In genomic region chr2:33034784-33035183, GRCh38 we compare ENCODE assay signal across 9 cellular contexts.
DNase-seq lines count a peak whose midpoint lies in the region; FAIRE-seq and TF ChIP-seq lines count a peak whose summit lies in the region.
"Had no signal": no experiment of that assay in that cellular context is flagged by ENCODE, and none has a peak within 500 bp of the region (broad histone marks: within the 10 kb centered on the region; RNA-seq: fewer than 3 reads in every experiment).

No MANE protein-coding gene starts in this region.

- H3K9ac ChIP-seq in SK-N-SH (no peak overlapping the region), skeletal muscle satellite cell (ENCODE audit: low read depth, low read length) (peak overlapping the region; percentile 17)

- WGBS in SK-N-SH (ENCODE audit: low lambda C conversion rate): 81% methylated on average over 8 of the region's 8 CpGs

- TF ChIP-seq EP300 in SK-N-SH (IDR thresholded peaks at IDR 0.05; ENCODE audit: borderline replicate concordance in 1 of 2, low read depth in 1 of 2, low read length in 1 of 2): no peak

- POLR2A ChIA-PET in SK-N-SH (lab: Yijun Ruan, JAX): no interaction called here

- H3K4me1 ChIP-seq in SK-N-SH (ENCODE audit: control insufficient read depth in 1 of 2, insufficient read depth in 2 of 2, low read depth in 1 of 2, low read length in 1 of 2): peaks cover 0 to 4% of the 10 kb centered on the region in 2 experiments; a peak in 3 of 4 replicates
- H3K4me1 ChIP-seq in skeletal muscle satellite cell (ENCODE audit: control insufficient read depth, insufficient read depth, low read length): peaks cover 10% of the 10 kb centered on the region

- no peak overlapping the region for H2AFZ ChIP-seq in SK-N-SH (ENCODE audit: low read depth)

- peaks cover 5% of the 10 kb centered on the region; the same call in 1 of the 2 replicates for H3K79me2 ChIP-seq in SK-N-SH (ENCODE audit: insufficient read depth)

- H3K9me3 ChIP-seq in SK-N-SH (no peaks in the 10 kb centered on the region), skeletal muscle satellite cell (replicated peaks; ENCODE audit: low read length) (no peaks in the 10 kb centered on the region)

- H3F3A ChIP-seq in SK-N-SH (replicated peaks; ENCODE audit: insufficient read depth): peaks cover 9% of the 10 kb centered on the region

- CTCF ChIA-PET in SK-N-SH (lab: Yijun Ruan, JAX): interaction anchor here (0.7 to 4.8 kb wide), 21 partner anchors 8 to 549 kb away, joined by 3 to 75 read pairs (median 4); no protein-coding TSS in a partner anchor

- no peaks in the 10 kb centered on the region for H4K20me1 ChIP-seq in SK-N-SH (ENCODE audit: insufficient read depth)

- FAIRE-seq in frontal cortex (lab: Jason Lieb, UNC): peak; percentile 42

- H3K4me3 ChIP-seq in SK-N-SH (ENCODE audit: low read depth in 2 of 2, low read length in 1 of 2) (no peak overlapping the region), skeletal muscle satellite cell (ENCODE audit: low read length) (peak overlapping the region; percentile 41)

- H3K27me3 ChIP-seq in SK-N-SH (ENCODE audit: insufficient read depth) (no peaks in the 10 kb centered on the region), skeletal muscle satellite cell (ENCODE audit: control insufficient read depth, insufficient read depth, low read length) (no peaks in the 10 kb centered on the region)

- DNase-seq in HCEC 1CT (peak; percentile 44), SK-N-SH (no peak), frontal cortex (ENCODE audit: low spot score in 2 of 2) (no peak), 8988T (no peak), GDM1 (lab: John Stamatoyannopoulos, UW) (no peak)
- DNase-seq in effector CD8-positive, alpha-beta T cell (lab: John Stamatoyannopoulos, UW): no peak
- no peak for DNase-seq in stimulated activated naive CD4-positive, alpha-beta T cell treated with Interleukin-2 at 50 U/mL for 16 hours (lab: John Stamatoyannopoulos, UW)
- DNase-seq: NCI-H510A had no signal

- no peak overlapping the region for H3K27ac ChIP-seq in SK-N-SH (ENCODE audit: low read depth in 2 of 2, low read length in 1 of 2)

- no peaks in the 10 kb centered on the region for H3K36me3 ChIP-seq in SK-N-SH (replicated peaks in 1 of 2; ENCODE audit: control insufficient read depth in 1 of 2, insufficient read depth in 2 of 2, low read length in 1 of 2)
- no peaks in the 10 kb centered on the region for H3K36me3 ChIP-seq in skeletal muscle satellite cell (ENCODE audit: insufficient read depth, low read length)

- peak; percentile 82 for TF ChIP-seq CTCF in SK-N-SH (IDR thresholded peaks at IDR 0.05)

- no peaks in the 10 kb centered on the region for H3K9me2 ChIP-seq in SK-N-SH

- TF ChIP-seq RAD21 in SK-N-SH (IDR thresholded peaks at IDR 0.05; ENCODE audit: low read length): peak; percentile 67

- H3K4me2 ChIP-seq in SK-N-SH (peak overlapping the region; percentile 72; the same call in 1 of the 2 replicates), skeletal muscle satellite cell (ENCODE audit: low read length) (peak overlapping the region; percentile 71)

TF ChIP-seq in SK-N-SH, 30 proteins besides CTCF, POLR2A, EP300 and RAD21:
- TF ChIP-seq FOXM1 (IDR thresholded peaks at IDR 0.05; ENCODE audit: low read depth): 0 out of 2 replicates have a peak, but pooled peaks have one; percentile 27
- TF ChIP-seq RCOR1 (IDR thresholded peaks at IDR 0.05; ENCODE audit: low read length): no peak
- peak; percentile 57 for TF ChIP-seq SMC3 (IDR thresholded peaks at IDR 0.05; ENCODE audit: low read depth, low read length)
- no peak for TF ChIP-seq FOXJ3 (CRISPR knock-in tag; IDR thresholded peaks at IDR 0.05)
- TF ChIP-seq GATA2 (CRISPR knock-in tag; IDR thresholded peaks at IDR 0.05): no peak
- no peak for TF ChIP-seq TCF12 (IDR thresholded peaks at IDR 0.05)
- TF ChIP-seq NFIC (IDR thresholded peaks at IDR 0.05; ENCODE audit: borderline replicate concordance): peak; percentile 50; the same call in 1 of the 2 replicates
